ENCODE assay signal across 1 cellular context in the genomic region with DNA sequence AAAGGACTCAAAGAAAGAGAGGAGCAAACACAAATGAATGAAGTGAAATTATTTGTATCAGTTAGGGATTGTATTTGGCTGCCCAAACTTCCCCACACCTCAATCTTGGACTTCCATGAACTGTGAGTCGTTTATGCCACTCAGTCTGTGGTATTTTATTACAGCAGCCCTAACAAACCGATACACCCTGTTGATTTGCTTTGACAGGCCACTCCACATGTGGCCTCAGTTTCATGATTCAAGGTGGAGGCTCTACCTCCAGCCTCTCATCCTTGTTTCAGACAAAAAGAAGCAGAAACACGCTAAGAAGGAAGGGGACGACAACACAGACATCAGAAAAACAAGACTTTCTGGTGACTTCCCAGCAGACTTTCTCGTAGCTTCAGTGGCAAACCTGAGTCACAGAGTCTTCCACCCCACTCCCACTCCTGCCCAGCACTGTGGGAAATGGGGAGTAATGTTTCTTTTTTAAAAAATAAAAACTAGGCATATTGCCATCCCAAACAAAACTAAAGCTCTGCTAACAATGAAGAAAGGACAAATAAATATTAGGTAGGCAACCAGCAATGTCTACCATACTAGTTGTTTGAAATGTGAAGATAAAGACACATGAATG.
TF ChIP-seq lines count a peak whose summit lies in the region.

No MANE protein-coding gene starts in this region.

TF ChIP-seq in IMR-90, 13 proteins besides CTCF, POLR2A, EP300 and RAD21:
- TF ChIP-seq CEBPB (IDR thresholded peaks at IDR 0.05; ENCODE audit: low read depth, low read length) (no peak), MAZ (IDR thresholded peaks at IDR 0.05; ENCODE audit: borderline replicate concordance, low read depth, low read length) (no peak), MAFK (IDR thresholded peaks at IDR 0.05; ENCODE audit: low read depth, low read length) (no peak), ELK1 (IDR thresholded peaks at IDR 0.05; ENCODE audit: borderline replicate concordance, low read depth, low read length) (no peak), RCOR1 (IDR thresholded peaks at IDR 0.05; ENCODE audit: insufficient replicate concordance, low read length) (no peak), SMC3 (IDR thresholded peaks at IDR 0.05; ENCODE audit: low read depth, low read length) (no peak), BHLHE40 (IDR thresholded peaks at IDR 0.05; ENCODE audit: low read depth, low read length) (no peak), FOS (IDR thresholded peaks at IDR 0.05; ENCODE audit: low read depth, low read length) (no peak), MXI1 (IDR thresholded peaks at IDR 0.05; ENCODE audit: borderline replicate concordance, low read depth, low read length) (no peak), USF2 (IDR thresholded peaks at IDR 0.05; ENCODE audit: low read depth, low read length) (no peak), CHD1 (IDR thresholded peaks at IDR 0.05; ENCODE audit: low read depth, low read length) (no peak), NFE2L2 (IDR thresholded peaks at IDR 0.05; ENCODE audit: low read depth, low read length) (no peak), RFX5 (IDR thresholded peaks at IDR 0.05; ENCODE audit: low read depth, low read length) (no peak)
